In genomic region chrX:57294961-57295360, GRCh38 we compare ENCODE assay signal across 17 cellular contexts. TPM values are rescaled to one million over a fixed set of nuclear protein-coding genes. Genes with fewer than 3 reads are reported as not detected.
DNase-seq lines count a peak whose midpoint lies in the region; TF ChIP-seq lines count a peak whose summit lies in the region.
"Had no signal": no experiment of that assay in that cellular context is flagged by ENCODE, and none has a peak within 500 bp of the region (broad histone marks: within the 10 kb centered on the region; RNA-seq: fewer than 3 reads in every experiment).

No MANE protein-coding gene starts in this region.

- H3K27me3 Mint-ChIP-seq in activated naive CD4-positive, alpha-beta T cell treated with anti-CD3 and anti-CD28 coated beads, Interleukin-2, amount 50 U/mL, for 24 hours, result no peaks in the 10 kb centered on the region
- no peaks in the 10 kb centered on the region for H3K27me3 Mint-ChIP-seq in activated naive CD4-positive, alpha-beta T cell treated with anti-CD3 and anti-CD28 coated beads for 36 hours (ENCODE audit: low read depth)
- H3K27me3 Mint-ChIP-seq: CD4-positive, alpha-beta T cell had no signal

- H3K9me3 Mint-ChIP-seq in activated naive CD4-positive, alpha-beta T cell treated with anti-CD3 and anti-CD28 coated beads, Interleukin-2, amount 50 U/mL, for 24 hours, result peaks cover 5% of the 10 kb centered on the region
- peaks cover 3% of the 10 kb centered on the region for H3K9me3 Mint-ChIP-seq in activated naive CD4-positive, alpha-beta T cell treated with anti-CD3 and anti-CD28 coated beads for 36 hours
- H3K9me3 Mint-ChIP-seq: CD4-positive, alpha-beta T cell had no signal

- intact Hi-C loops in activated naive CD4-positive, alpha-beta T cell treated with anti-CD3 and anti-CD28 coated beads for 36 hours (cut with micrococcal nuclease), result no loop called here

- peak overlapping the region; percentile 27; the same call in 1 of the 2 replicates for H3K27ac ChIP-seq in VCaP
- H3K27ac ChIP-seq: HL-60 had no signal

- CTCF ChIA-PET in activated naive CD4-positive, alpha-beta T cell treated with anti-CD3 and anti-CD28 coated beads for 36 hours (lab: Charles Lee), result no interaction called here

- no peak for DNase-seq in activated naive CD4-positive, alpha-beta T cell treated with anti-CD3 and anti-CD28 coated beads for 36 hours
- DNase-seq in myocyte (ENCODE audit: low read depth) (peak; percentile 1), NCI-H1048 (lab: John Stamatoyannopoulos, UW) (no peak), NCI-H2196 (lab: John Stamatoyannopoulos, UW; ENCODE audit: unreplicated experiment) (no peak)
- DNase-seq: ACHN; BE2C; C1 segment of cervical spinal cord; Caco-2; CD4-positive, alpha-beta T cell; GDM1; HCEC 1CT had no signal

- TF ChIP-seq CTCF in VCaP (conservative IDR thresholded peaks at IDR 0.05), result no peak

- peak overlapping the region; percentile 11 for H3K4me3 Mint-ChIP-seq in activated naive CD4-positive, alpha-beta T cell treated with anti-CD3 and anti-CD28 coated beads, Interleukin-2, amount 50 U/mL, for 24 hours
- H3K4me3 Mint-ChIP-seq in activated naive CD4-positive, alpha-beta T cell treated with anti-CD3 and anti-CD28 coated beads for 36 hours, result no peak overlapping the region
- H3K4me3 Mint-ChIP-seq: GM23338 had no signal

- peak overlapping the region; percentile 46 for H3K27ac Mint-ChIP-seq in activated naive CD4-positive, alpha-beta T cell treated with anti-CD3 and anti-CD28 coated beads, Interleukin-2, amount 50 U/mL, for 24 hours
- no peak overlapping the region for H3K27ac Mint-ChIP-seq in activated naive CD4-positive, alpha-beta T cell treated with anti-CD3 and anti-CD28 coated beads for 36 hours
- H3K27ac Mint-ChIP-seq: CD4-positive, alpha-beta T cell; GM23338 had no signal

- peaks cover 27% of the 10 kb centered on the region for H3K36me3 Mint-ChIP-seq in activated naive CD4-positive, alpha-beta T cell treated with anti-CD3 and anti-CD28 coated beads, Interleukin-2, amount 50 U/mL, for 24 hours
- peaks cover 34% of the 10 kb centered on the region for H3K36me3 Mint-ChIP-seq in activated naive CD4-positive, alpha-beta T cell treated with anti-CD3 and anti-CD28 coated beads for 36 hours (ENCODE audit: low read depth)

- H3K4me1 Mint-ChIP-seq in activated naive CD4-positive, alpha-beta T cell treated with anti-CD3 and anti-CD28 coated beads, Interleukin-2, amount 50 U/mL, for 24 hours, result peaks cover 48% of the 10 kb centered on the region
- peaks cover 26% of the 10 kb centered on the region for H3K4me1 Mint-ChIP-seq in activated naive CD4-positive, alpha-beta T cell treated with anti-CD3 and anti-CD28 coated beads for 36 hours (ENCODE audit: low read depth)
- H3K4me1 Mint-ChIP-seq: GM23338 had no signal

RNA-seq across cellular contexts. Expression of gene FAAH2, which starts 8.5 kb away (rescaled TPM):
- total RNA-seq in activated naive CD4-positive, alpha-beta T cell treated with anti-CD3 and anti-CD28 coated beads for 36 hours, result 10 to 100 TPM in 1 of 2 experiments, 1 to 10 TPM in 1; 9.6 to 12.0 TPM
- 1.0 TPM in 1 of 2 replicates, not detected in the other for total RNA-seq in myocyte
- 0.33 TPM for polyA plus RNA-seq in myocyte (2012)
- total RNA-seq: Daoy, HT1080 had no signal
